Comparison of ENCODE assay signal across 1 cellular context in the genomic region with DNA sequence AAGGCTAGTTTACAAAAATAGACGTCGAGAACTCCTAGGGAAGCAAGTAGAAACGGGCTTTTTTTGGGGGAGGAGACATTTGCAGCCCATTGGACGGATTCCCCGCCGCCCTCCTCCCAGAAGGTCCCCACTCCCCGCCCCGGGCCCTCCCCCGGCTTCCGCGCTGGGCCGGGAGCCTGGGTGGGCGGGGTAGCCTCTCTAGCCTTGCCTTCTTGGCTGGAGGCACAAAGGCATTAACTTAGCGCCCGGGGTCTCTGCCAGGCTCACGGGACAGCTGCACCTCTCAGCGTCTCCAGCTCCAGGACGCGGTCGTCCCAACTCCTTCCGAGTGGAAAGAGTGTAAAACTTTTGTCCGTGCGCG.
TF ChIP-seq lines count a peak whose summit lies in the region.

A gene with protein sequence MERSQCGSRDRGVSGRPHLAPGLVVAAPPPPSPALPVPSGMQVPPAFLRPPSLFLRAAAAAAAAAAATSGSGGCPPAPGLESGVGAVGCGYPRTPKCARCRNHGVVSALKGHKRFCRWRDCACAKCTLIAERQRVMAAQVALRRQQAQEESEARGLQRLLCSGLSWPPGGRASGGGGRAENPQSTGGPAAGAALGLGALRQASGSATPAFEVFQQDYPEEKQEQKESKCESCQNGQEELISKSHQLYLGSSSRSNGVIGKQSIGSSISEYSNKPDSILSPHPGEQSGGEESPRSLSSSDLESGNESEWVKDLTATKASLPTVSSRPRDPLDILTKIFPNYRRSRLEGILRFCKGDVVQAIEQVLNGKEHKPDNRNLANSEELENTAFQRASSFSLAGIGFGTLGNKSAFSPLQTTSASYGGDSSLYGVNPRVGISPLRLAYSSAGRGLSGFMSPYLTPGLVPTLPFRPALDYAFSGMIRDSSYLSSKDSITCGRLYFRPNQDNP (plus strand): TSS at position 236 of the 361 bp plus-strand sequence. CDS start 242 bp downstream, outside the sequence.

TF ChIP-seq in H1, 55 proteins besides CTCF, POLR2A, EP300 and RAD21:
- TF ChIP-seq TAF1 (IDR thresholded peaks at IDR 0.05; ENCODE audit: low read depth, low read length) (peak; percentile 57), HDAC2 (IDR thresholded peaks at IDR 0.05; ENCODE audit: borderline replicate concordance in 1 of 2, low read depth in 2 of 2, low read length in 2 of 2) (peak in 1 of 2 experiments; percentile 60; a peak in 2 of 4 replicates), CBX5 (IDR thresholded peaks at IDR 0.05; ENCODE audit: low read depth, low read length) (no peak), BACH1 (IDR thresholded peaks at IDR 0.05; ENCODE audit: low read length) (peak; percentile 51), TBP (IDR thresholded peaks at IDR 0.05; ENCODE audit: low read depth, low read length) (0 out of 2 replicates have a peak, but pooled peaks have one; percentile 8), CHD2 (IDR thresholded peaks at IDR 0.05; ENCODE audit: low read length) (no peak), SIX5 (IDR thresholded peaks at IDR 0.05; ENCODE audit: low read depth, low read length) (no peak)
- TF ChIP-seq, protein P1, sequence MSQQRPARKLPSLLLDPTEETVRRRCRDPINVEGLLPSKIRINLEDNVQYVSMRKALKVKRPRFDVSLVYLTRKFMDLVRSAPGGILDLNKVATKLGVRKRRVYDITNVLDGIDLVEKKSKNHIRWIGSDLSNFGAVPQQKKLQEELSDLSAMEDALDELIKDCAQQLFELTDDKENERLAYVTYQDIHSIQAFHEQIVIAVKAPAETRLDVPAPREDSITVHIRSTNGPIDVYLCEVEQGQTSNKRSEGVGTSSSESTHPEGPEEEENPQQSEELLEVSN (IDR thresholded peaks at IDR 0.05): peak; percentile 77
